In genomic region chr9:8611153-8611552, GRCh38 we compare ENCODE assay signal across 11 cellular contexts.
"Had no signal": no experiment of that assay in that cellular context is flagged by ENCODE, and none has a peak within 500 bp of the region (broad histone marks: within the 10 kb centered on the region; RNA-seq: fewer than 3 reads in every experiment).

No MANE protein-coding gene starts in this region.

- H3K27ac ChIP-seq: GM23248 had no signal

- H2AFZ ChIP-seq: GM23248, GM23338 had no signal

- ATAC-seq: GM23338, HCT116 had no signal

- H3K9me3 ChIP-seq: HAP-1 had no signal

- H3K9ac ChIP-seq: GM23248 had no signal

- H3K36me3 ChIP-seq: HAP-1 had no signal

- H3K4me2 ChIP-seq: GM23338 had no signal

- DNase-seq: GM23248, GOT3, H7, H9, HCEC 1CT, HFFc6 had no signal

- H3K4me3 ChIP-seq: GM23248, GM23338, HAP-1 had no signal

- FAIRE-seq: H1, H54 had no signal
